8 cellular contexts compared by ENCODE assay signal in the genomic region with DNA sequence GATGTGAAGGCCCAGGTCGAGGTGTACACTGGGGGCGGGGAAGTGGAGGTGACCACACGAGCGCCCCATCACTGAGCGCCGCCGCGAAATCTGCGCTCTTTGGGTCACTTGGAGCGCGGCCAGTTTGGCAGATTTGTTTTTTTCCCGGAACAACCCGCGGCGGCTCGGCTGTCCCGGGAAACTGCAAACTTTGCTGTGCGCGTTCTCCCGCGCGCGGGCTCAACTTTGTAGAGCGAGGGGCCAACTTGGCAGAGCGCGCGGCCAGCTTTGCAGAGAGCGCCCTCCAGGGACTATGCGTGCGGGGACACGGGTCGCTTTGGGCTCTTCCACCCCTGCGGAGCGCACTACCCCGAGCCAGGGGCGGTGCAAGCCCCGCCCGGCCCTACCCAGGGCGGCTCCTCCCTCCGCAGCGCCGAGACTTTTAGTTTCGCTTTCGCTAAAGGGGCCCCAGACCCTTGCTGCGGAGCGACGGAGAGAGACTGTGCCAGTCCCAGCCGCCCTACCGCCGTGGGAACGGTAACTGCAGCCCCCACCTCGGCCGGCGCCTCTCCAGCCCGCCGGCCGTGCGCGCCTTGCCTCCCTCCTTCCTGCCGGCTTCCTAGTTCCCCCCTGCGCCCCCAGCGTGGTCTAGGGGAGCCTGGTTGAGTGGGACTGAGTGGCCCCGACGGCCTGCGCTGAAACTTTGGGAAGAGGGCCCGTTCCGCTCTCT. TPM values are rescaled to one million over a fixed set of nuclear protein-coding genes. Genes with fewer than 3 reads are reported as not detected.
A peak's percentile ranks its signal among the peaks of the same experiment; 100 is the strongest.
DNase-seq lines count a peak whose midpoint lies in the region; ATAC-seq and TF ChIP-seq lines count a peak whose summit lies in the region.

A gene (plus strand): TSS at position 450 of the 709 bp plus-strand sequence. CDS start 17,582 bp downstream, outside the sequence.

- peak within 1 kb of the TSS; percentile 98 for H3K4me3 Mint-ChIP-seq in Caco-2 (ENCODE audit: unreplicated experiment)
- H3K4me3 Mint-ChIP-seq in activated T-cell treated with anti-CD3 and anti-CD28 coated beads, Interleukin-2, amount 50 U/mL, for 4 hours: peak within 1 kb of the TSS; percentile 89

- H3K27me3 ChIP-seq in Caco-2 (replicated peaks; ENCODE audit: control insufficient read depth, insufficient read depth, low read length): no peaks in the 10 kb centered on the region
- H3K27me3 ChIP-seq in PC-3 (ENCODE audit: low read length): no peaks in the 10 kb centered on the region
- H3K27me3 ChIP-seq in muscle layer of duodenum (ENCODE audit: low read depth, low read length): no peaks in the 10 kb centered on the region

- CTCF ChIA-PET in Caco-2 (lab: Charles Lee) (interaction anchor here (0.6 to 1.5 kb wide), 16 partner anchors 10 to 1363 kb away, joined by 3 to 6 read pairs (median 3); no protein-coding TSS in a partner anchor), PC-3 (lab: Charles Lee) (interaction anchor here (0.6 kb wide), 2 partner anchors 362 to 364 kb away, joined by 3 to 6 read pairs; no protein-coding TSS in a partner anchor)

- H3K79me2 ChIP-seq in PC-3 (ENCODE audit: low read length): peaks cover 16% of the 10 kb centered on the region; the same call in 1 of the 2 replicates

- H3F3A ChIP-seq in PC-3 (ENCODE audit: low read length, unreplicated experiment): no peaks in the 10 kb centered on the region

- H2AFZ ChIP-seq in PC-3 (ENCODE audit: low read length): peak within 1 kb of the TSS; percentile 98

- H3K36me3 Mint-ChIP-seq in Caco-2 (ENCODE audit: insufficient read depth, unreplicated experiment): peaks cover 5% of the 10 kb centered on the region
- H3K36me3 Mint-ChIP-seq in activated T-cell treated with anti-CD3 and anti-CD28 coated beads, Interleukin-2, amount 50 U/mL, for 4 hours (ENCODE audit: insufficient read depth): peaks cover 11% of the 10 kb centered on the region

- peak within 1 kb of the TSS; percentile 59 for H3K4me3 ChIP-seq in Caco-2 (ENCODE audit: low read depth, low read length)
- peak within 1 kb of the TSS; percentile 99 for H3K4me3 ChIP-seq in PC-3 (ENCODE audit: low read length)
- peak within 1 kb of the TSS; percentile 80 to 98 for H3K4me3 ChIP-seq in muscle layer of duodenum (ENCODE audit: low read depth in 1 of 2, low read length in 2 of 2)

- H3K27ac ChIP-seq in PC-3 (ENCODE audit: low read length) (peak within 1 kb of the TSS; percentile 67), muscle layer of duodenum (ENCODE audit: low read length) (peak within 1 kb of the TSS; percentile 98)

- H3K27me3 Mint-ChIP-seq in Caco-2 (ENCODE audit: insufficient read depth, unreplicated experiment): peaks cover under 1% of the 10 kb centered on the region
- H3K27me3 Mint-ChIP-seq in activated T-cell treated with anti-CD3 and anti-CD28 coated beads, Interleukin-2, amount 50 U/mL, for 4 hours (ENCODE audit: low read depth): no peaks in the 10 kb centered on the region

- H3K27ac Mint-ChIP-seq in Caco-2 (ENCODE audit: unreplicated experiment): peak within 1 kb of the TSS; percentile 25

- TF ChIP-seq CTCF in Caco-2 (IDR thresholded peaks at IDR 0.05; ENCODE audit: insufficient read depth in 1 of 2, low read depth in 1 of 2, low read length in 1 of 2, severe bottlenecking in 1 of 2, unreplicated experiment in 1 of 2) (peak in 1 of 2 experiments; percentile 72), PC-3 (conservative IDR thresholded peaks at IDR 0.05; ENCODE audit: low read depth, low read length) (no peak; the same call in 1 of the 2 replicates)

- H4K20me1 ChIP-seq in PC-3 (ENCODE audit: low read length): no peaks in the 10 kb centered on the region

- H3K4me1 ChIP-seq in Caco-2 (no peaks in the 10 kb centered on the region), PC-3 (ENCODE audit: insufficient read depth, low read length) (0 out of 2 replicates have a peak, but pooled peaks cover 5% of the 10 kb centered on the region), muscle layer of duodenum (ENCODE audit: control insufficient read depth in 1 of 2, insufficient read depth in 2 of 2, low read length in 2 of 2) (peaks cover 4 to 6% of the 10 kb centered on the region in 2 donors)

- H3K9me2 ChIP-seq in PC-3 (replicated peaks; ENCODE audit: low read length): no peaks in the 10 kb centered on the region

- ATAC-seq in GM19452 (IDR thresholded peaks at IDR 0.05; ENCODE audit: unreplicated experiment) (peak; percentile 59), PC-3 (peak; percentile 85), esophagus mucosa (peak; percentile 92)
- peak; percentile 85 to 88 for ATAC-seq in activated T-cell treated with anti-CD3 and anti-CD28 coated beads, Interleukin-2, amount 50 U/mL, for 4 hours

- H3K9ac ChIP-seq in PC-3 (ENCODE audit: low read length): peak within 1 kb of the TSS; percentile 86

- H3K4me2 ChIP-seq in PC-3 (ENCODE audit: low read length): peak within 1 kb of the TSS; percentile 96

- no peaks in the 10 kb centered on the region for H3K9me3 ChIP-seq in Caco-2
- H3K9me3 ChIP-seq in PC-3 (ENCODE audit: low read length): no peaks in the 10 kb centered on the region
- no peaks in the 10 kb centered on the region for H3K9me3 ChIP-seq in muscle layer of duodenum (ENCODE audit: control insufficient read depth in 1 of 2, low read length in 2 of 2)

- no peaks in the 10 kb centered on the region for H3K36me3 ChIP-seq in Caco-2 (ENCODE audit: control insufficient read depth, insufficient read depth, low read length)
- H3K36me3 ChIP-seq in PC-3 (ENCODE audit: low read depth, low read length): no peaks in the 10 kb centered on the region; the same call in 1 of the 2 replicates
- H3K36me3 ChIP-seq in muscle layer of duodenum (ENCODE audit: control insufficient read depth in 1 of 2, insufficient read depth in 2 of 2, low read length in 2 of 2): no peaks in the 10 kb centered on the region

- peaks cover 10% of the 10 kb centered on the region for H3K9me3 Mint-ChIP-seq in Caco-2 (ENCODE audit: unreplicated experiment)
- H3K9me3 Mint-ChIP-seq in activated T-cell treated with anti-CD3 and anti-CD28 coated beads, Interleukin-2, amount 50 U/mL, for 4 hours: peaks cover 9% of the 10 kb centered on the region

- intact Hi-C loops in Caco-2 (cut with micrococcal nuclease; ENCODE audit: unreplicated experiment) (loop anchor here (1.0 to 2.0 kb wide), 2 partner anchors 11 to 35 kb away; no protein-coding TSS in a partner anchor), PC-3 (cut with micrococcal nuclease) (no loop called here)

- peaks cover 7% of the 10 kb centered on the region for H3K4me1 Mint-ChIP-seq in Caco-2 (ENCODE audit: low read depth, unreplicated experiment)
- peaks cover 47% of the 10 kb centered on the region for H3K4me1 Mint-ChIP-seq in activated T-cell treated with anti-CD3 and anti-CD28 coated beads, Interleukin-2, amount 50 U/mL, for 4 hours (ENCODE audit: low read depth)

- peak; percentile 89 for DNase-seq in Caco-2
- peak; percentile 89 for DNase-seq in HK-2 (ENCODE audit: unreplicated experiment)
- peak; percentile 72 for DNase-seq in PC-3
- peak; percentile 79 for DNase-seq in activated T-cell treated with anti-CD3 and anti-CD28 coated beads, Interleukin-2, amount 50 U/mL, for 4 hours
- DNase-seq in stimulated activated CD8-positive, alpha-beta memory T cell treated with anti-CD3 and anti-CD28 coated beads, Interleukin-7, amount 100 ng/mL, for 4 hours (ENCODE audit: low read depth in 2 of 2): peak; percentile 69 to 80

- BruUV-seq in Caco-2 (replicated peaks; lab: Mats Ljungman, UMichigan) (no TSS peak), PC-3 (replicated peaks; lab: Mats Ljungman, UMichigan) (no TSS peak)

- POLR2A ChIA-PET in Caco-2 (lab: Charles Lee) (no interaction called here), PC-3 (lab: Charles Lee; ENCODE audit: unreplicated experiment) (no interaction called here)

RNA-seq across cellular contexts. Expression of the gene that starts here (rescaled TPM):
- total RNA-seq in Caco-2 (2022) (23.0 and 23.9 TPM in 2 replicates), PC-3 (2014; rRNA removed) (13.2 and 13.7 TPM in 2 replicates), esophagus mucosa (14.0 TPM)
- total RNA-seq in activated T-cell treated with anti-CD3 and anti-CD28 coated beads, Interleukin-2, amount 50 U/mL, for 4 hours: 10 to 100 TPM in 1 of 3 donors, 1 to 10 TPM in 2; 7.7 to 12.1 (median 9.8) TPM

Comparison
In these comparisons a context has a peak if more than half of its experiments do, and no peak if none do; other contexts are left out.
1. Peak in every context shown above with its lines: DNase-seq, ATAC-seq, H3K4me3 ChIP-seq and H3K27ac ChIP-seq.